In the genomic region with DNA sequence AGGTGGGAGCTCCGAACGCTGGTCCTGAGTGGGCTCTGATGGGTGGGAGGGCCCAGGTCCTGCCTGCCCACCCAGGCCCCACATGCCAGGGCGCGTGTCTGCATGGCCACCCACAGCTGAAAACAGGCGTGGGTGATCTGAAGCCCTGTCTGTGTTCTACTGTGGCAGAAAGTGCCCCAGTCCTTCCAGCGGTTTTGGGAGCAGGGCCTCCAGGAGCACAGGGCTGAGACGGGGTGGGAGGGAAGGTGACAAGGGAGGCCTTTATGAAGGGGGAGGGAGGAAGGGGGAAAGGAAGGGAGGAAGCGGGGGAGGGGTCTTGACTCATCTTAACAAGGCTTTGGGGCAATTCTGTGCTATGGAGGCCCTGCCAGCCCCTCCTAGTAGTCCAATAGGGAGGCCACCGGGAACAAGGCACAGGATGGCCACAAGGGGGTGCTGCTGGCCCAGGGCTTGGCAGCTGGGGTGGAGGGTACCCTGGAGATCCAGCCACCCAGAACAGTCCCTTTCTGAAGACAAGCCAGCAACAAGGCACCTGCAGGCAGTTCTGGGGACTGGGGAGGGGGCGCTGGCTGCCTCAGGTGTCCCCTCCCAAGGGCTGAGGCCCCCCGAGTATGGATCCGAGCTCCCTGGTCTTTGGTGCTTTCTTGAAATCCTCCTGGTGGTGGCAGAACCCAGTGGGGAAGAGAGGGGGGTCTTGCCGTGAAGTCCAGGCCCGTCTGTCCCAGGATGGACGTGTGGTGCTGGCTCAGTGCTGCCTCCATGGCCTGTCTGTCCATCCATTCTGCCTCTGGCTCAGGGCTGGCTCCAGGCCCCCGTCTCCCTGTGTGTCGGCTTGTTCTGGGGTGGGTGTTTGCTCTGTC, we compare ENCODE assay signal across 8 cellular contexts. TPM values are rescaled to one million over a fixed set of nuclear protein-coding genes. Genes with fewer than 3 reads are reported as not detected.
A peak's percentile ranks its signal among the peaks of the same experiment; 100 is the strongest.
DNase-seq lines count a peak whose midpoint lies in the region; ATAC-seq and TF ChIP-seq lines count a peak whose summit lies in the region.

No MANE protein-coding gene starts in this region.

- H3K9me3 ChIP-seq in Peyer's patch, result no peaks in the 10 kb centered on the region
- H3K9me3 ChIP-seq in fibroblast of lung (ENCODE audit: control insufficient read depth, insufficient read depth, low read depth, low read length), result no peaks in the 10 kb centered on the region
- no peaks in the 10 kb centered on the region for H3K9me3 ChIP-seq in neural cell (ENCODE audit: low read length)

- peaks cover 4% of the 10 kb centered on the region for H3K27me3 Mint-ChIP-seq in stimulated activated naive CD8-positive, alpha-beta T cell treated with anti-CD3 and anti-CD28 coated beads, Interleukin-15, amount 100 ng/mL, for 72 hours

- peak; percentile 52 to 91 (median 82) for TF ChIP-seq CTCF in Peyer's patch (IDR thresholded peaks at IDR 0.05)
- TF ChIP-seq CTCF in fibroblast of lung (conservative IDR thresholded peaks at IDR 0.05 in 1 of 2, IDR thresholded peaks at IDR 0.05 in 1 of 2; ENCODE audit: low read depth in 1 of 2, low read length in 2 of 2), result peak; percentile 70 to 89
- TF ChIP-seq CTCF in neural cell (IDR thresholded peaks at IDR 0.05; ENCODE audit: poor library complexity, severe bottlenecking), result peak; percentile 60

- H4K20me1 ChIP-seq in fibroblast of lung (ENCODE audit: control insufficient read depth, extremely low read depth, insufficient read depth, low read length), result no peaks in the 10 kb centered on the region
- H4K20me1 ChIP-seq in neural cell (ENCODE audit: insufficient read depth), result no peaks in the 10 kb centered on the region

- H3F3A ChIP-seq in neural cell (ENCODE audit: insufficient read depth, low read length, poor library complexity, severe bottlenecking), result peaks cover 7% of the 10 kb centered on the region

- ATAC-seq in stimulated activated naive CD8-positive, alpha-beta T cell treated with anti-CD3 and anti-CD28 coated beads, Interleukin-15, amount 100 ng/mL, for 72 hours, result peak; percentile 68
- no peak for ATAC-seq in GM19035 (IDR thresholded peaks at IDR 0.05; ENCODE audit: unreplicated experiment)

- H3K4me1 Mint-ChIP-seq in stimulated activated naive CD8-positive, alpha-beta T cell treated with anti-CD3 and anti-CD28 coated beads, Interleukin-15, amount 100 ng/mL, for 72 hours, result peaks cover 10% of the 10 kb centered on the region

- H3K27me3 ChIP-seq in Peyer's patch (no peaks in the 10 kb centered on the region), fibroblast of lung (ENCODE audit: control insufficient read depth, insufficient read depth, low read length) (no peaks in the 10 kb centered on the region), neural cell (ENCODE audit: insufficient read depth, low read depth, low read length) (no peaks in the 10 kb centered on the region)

- no peak overlapping the region for H3K4me3 Mint-ChIP-seq in stimulated activated naive CD8-positive, alpha-beta T cell treated with anti-CD3 and anti-CD28 coated beads, Interleukin-15, amount 100 ng/mL, for 72 hours

- H3K4me2 ChIP-seq in fibroblast of lung (ENCODE audit: extremely low read depth, insufficient read depth, low read length) (no peak overlapping the region), neural cell (ENCODE audit: low read length) (no peak overlapping the region)

- DNase-seq in COR-L47 (lab: John Stamatoyannopoulos, UW) (peak; percentile 61), HUDEP-2 (lab: John Stamatoyannopoulos, UW; ENCODE audit: unreplicated experiment in 76 of 76) (peak in 61 of 76 experiments; percentile 10 to 73 (median 56)), Peyer's patch (peak; percentile 66 to 88 (median 83)), fibroblast of lung (ENCODE audit: low read depth in 2 of 2) (peak; percentile 20 to 67)
- DNase-seq in activated T-cell treated with anti-CD3 and anti-CD28 coated beads, Interleukin-2, amount 50 U/mL, for 48 hours, result peak; percentile 87
- peak; percentile 81 to 85 for DNase-seq in stimulated activated naive CD8-positive, alpha-beta T cell treated with anti-CD3 and anti-CD28 coated beads, Interleukin-15, amount 100 ng/mL, for 72 hours

- TF ChIP-seq POLR2A in Peyer's patch (IDR thresholded peaks at IDR 0.05), result no peak

- H3K27ac ChIP-seq in Peyer's patch (no peak overlapping the region), fibroblast of lung (ENCODE audit: insufficient read depth, low read length) (no peak overlapping the region), neural cell (ENCODE audit: low read length) (peak overlapping the region; percentile 81)

- H3K9ac ChIP-seq in fibroblast of lung (ENCODE audit: insufficient read depth, low read length) (no peak overlapping the region), neural cell (ENCODE audit: low read length) (peak overlapping the region; percentile 48)

- H3K9me3 Mint-ChIP-seq in stimulated activated naive CD8-positive, alpha-beta T cell treated with anti-CD3 and anti-CD28 coated beads, Interleukin-15, amount 100 ng/mL, for 72 hours, result no peaks in the 10 kb centered on the region

- H3K4me1 ChIP-seq in Peyer's patch (peaks cover 0 to 6% (median 0%) of the 10 kb centered on the region in 4 donors), fibroblast of lung (ENCODE audit: control insufficient read depth, extremely low read depth, insufficient read depth, low read length) (no peaks in the 10 kb centered on the region)

- no peaks in the 10 kb centered on the region for H3K79me2 ChIP-seq in fibroblast of lung (ENCODE audit: control insufficient read depth, insufficient read depth, low read length)
- H3K79me2 ChIP-seq in neural cell (replicated peaks; ENCODE audit: insufficient read depth, low read length), result no peaks in the 10 kb centered on the region

- peak overlapping the region in 1 of 2 donors; percentile 54 for H3K27ac Mint-ChIP-seq in stimulated activated naive CD8-positive, alpha-beta T cell treated with anti-CD3 and anti-CD28 coated beads, Interleukin-15, amount 100 ng/mL, for 72 hours

- peak; percentile 60 for TF ChIP-seq RAD21 in neural cell (conservative IDR thresholded peaks at IDR 0.05)

- H3K9me2 ChIP-seq in neural cell (ENCODE audit: insufficient read depth, low read length), result no peaks in the 10 kb centered on the region

- H3K4me3 ChIP-seq in Peyer's patch, result no peak overlapping the region
- no peak overlapping the region for H3K4me3 ChIP-seq in fibroblast of lung (replicated peaks in 1 of 4; ENCODE audit: control extremely low read depth in 1 of 4, insufficient read depth in 1 of 4, low read depth in 3 of 4, low read length in 4 of 4)
- H3K4me3 ChIP-seq in neural cell (ENCODE audit: low read length), result no peak overlapping the region

- peaks cover 0 to 4% (median 0%) of the 10 kb centered on the region in 3 donors for H3K36me3 ChIP-seq in Peyer's patch
- peaks cover 2% of the 10 kb centered on the region for H3K36me3 ChIP-seq in fibroblast of lung (ENCODE audit: control insufficient read depth, insufficient read depth, low read length)
- no peaks in the 10 kb centered on the region for H3K36me3 ChIP-seq in neural cell (ENCODE audit: insufficient read depth, low read length)

- no peak for TF ChIP-seq EP300 in neural cell (conservative IDR thresholded peaks at IDR 0.05; ENCODE audit: poor library complexity, severe bottlenecking)

- H2AFZ ChIP-seq in fibroblast of lung (ENCODE audit: low read length) (no peak overlapping the region), neural cell (ENCODE audit: low read depth, low read length) (no peak overlapping the region)

TF ChIP-seq in neural cell, 6 proteins besides CTCF, POLR2A, EP300 and RAD21:
- TF ChIP-seq EZH2 (IDR thresholded peaks at IDR 0.05; ENCODE audit: borderline replicate concordance, insufficient read depth, low read length, poor library complexity, severe bottlenecking) (no peak), SMC3 (conservative IDR thresholded peaks at IDR 0.05; ENCODE audit: poor library complexity) (peak; percentile 68)

RNA-seq across cellular contexts. Expression of a gene that starts 6.3 kb away (rescaled TPM):
- total RNA-seq in Peyer's patch (10 to 100 TPM in 3 of 4 donors, 1 to 10 TPM in 1; 9.5 to 76.7 (median 18.4) TPM), fibroblast of lung (112 and 224 TPM in 2 replicates)
- polyA plus RNA-seq in fibroblast of lung (40.9 and 79.9 TPM in 2 replicates), neural cell (35.4 and 45.7 TPM in 2 replicates)
- 53.3 and 89.2 TPM in 2 replicates for polyA plus RNA-seq in fibroblast of lung (2012)
- polyA minus RNA-seq in fibroblast of lung (ENCODE audit: low replicate concordance) (172 and 197 TPM in 2 replicates), neural cell (8.9 and 15.1 TPM in 2 replicates)

RNA-seq across cellular contexts. Expression of a gene that starts 19.7 kb away (rescaled TPM):
- 10 to 100 TPM in 1 of 4 donors, 1 to 10 TPM in 3; 1.1 to 28.1 (median 5.7) TPM for total RNA-seq in Peyer's patch
- 13.4 TPM in 2 replicates for total RNA-seq in fibroblast of lung
- polyA plus RNA-seq in fibroblast of lung, result 9.6 and 9.9 TPM in 2 replicates
- 14.7 and 15.8 TPM in 2 replicates for polyA plus RNA-seq in fibroblast of lung (2012)
- 15.8 and 16.9 TPM in 2 replicates for polyA minus RNA-seq in fibroblast of lung (ENCODE audit: low replicate concordance)
- 1.6 and 4.0 TPM in 2 replicates for polyA plus RNA-seq in neural cell
- 1.9 TPM in 2 replicates for polyA minus RNA-seq in neural cell

RNA-seq across cellular contexts. Expression of a gene that starts 52.5 kb away (rescaled TPM):
- total RNA-seq in Peyer's patch (1 to 10 TPM in 3 of 4 donors, under 1 TPM in 1; 0.47 to 4.1 (median 2.3) TPM), fibroblast of lung (7.7 and 15.2 TPM in 2 replicates)
- polyA plus RNA-seq in fibroblast of lung (1.5 and 2.5 TPM in 2 replicates), neural cell (6.4 and 7.7 TPM in 2 replicates)
- 2.7 and 3.0 TPM in 2 replicates for polyA plus RNA-seq in fibroblast of lung (2012)
- polyA minus RNA-seq in fibroblast of lung (ENCODE audit: low replicate concordance) (1.9 and 2.9 TPM in 2 replicates), neural cell (4.4 and 5.2 TPM in 2 replicates)
